ENCODE assay signal across 8 cellular contexts in genomic region chr20:45972500-45973183, GRCh38. TPM values are rescaled to one million over a fixed set of nuclear protein-coding genes. Genes with fewer than 3 reads are reported as not detected.
A peak's percentile ranks its signal among the peaks of the same experiment; 100 is the strongest.
DNase-seq lines count a peak whose midpoint lies in the region; ATAC-seq and TF ChIP-seq lines count a peak whose summit lies in the region.

No MANE protein-coding gene starts in this region.

- H3K4me1 Mint-ChIP-seq in natural killer cell: peaks cover 28 to 29% of the 10 kb centered on the region in 2 donors

- H3K27me3 ChIP-seq in heart left ventricle: no peaks in the 10 kb centered on the region
- H3K27me3 ChIP-seq in duodenal mucosa (ENCODE audit: control insufficient read depth in 1 of 2, insufficient read depth in 2 of 2, low read length in 2 of 2): no peaks in the 10 kb centered on the region

- H3K4me1 ChIP-seq in heart left ventricle (peaks cover 0 to 35% (median 13%) of the 10 kb centered on the region in 12 donors), duodenal mucosa (ENCODE audit: control insufficient read depth in 1 of 2, insufficient read depth in 2 of 2, low read length in 2 of 2) (peaks cover 14 to 24% of the 10 kb centered on the region in 2 donors)

- peaks cover 0 to 2% of the 10 kb centered on the region in 2 donors for H3K9me3 Mint-ChIP-seq in natural killer cell

- H3K36me3 Mint-ChIP-seq in natural killer cell: no peaks in the 10 kb centered on the region

- 43 to 55% (median 45%) methylated on average over 24 to 29 of the region's 29 CpGs for WGBS in heart left ventricle, 4 donors

- H3K9me3 ChIP-seq in heart left ventricle: no peaks in the 10 kb centered on the region
- H3K9me3 ChIP-seq in duodenal mucosa (ENCODE audit: control insufficient read depth in 1 of 2, low read length in 2 of 2): no peaks in the 10 kb centered on the region

- H3K27me3 Mint-ChIP-seq in natural killer cell (ENCODE audit: low read depth in 2 of 2): no peaks in the 10 kb centered on the region

- peak overlapping the region; percentile 97 to 99 for H3K27ac Mint-ChIP-seq in natural killer cell

- H3K36me3 ChIP-seq in heart left ventricle (peaks cover 0 to 21% (median 19%) of the 10 kb centered on the region in 9 donors), duodenal mucosa (ENCODE audit: control insufficient read depth in 1 of 2, insufficient read depth in 2 of 2, low read length in 2 of 2) (peaks cover 4 to 19% of the 10 kb centered on the region in 2 donors)

- intact Hi-C loops in heart left ventricle (cut with DNase I) (loop anchor here in 5 of 10 donors (1.0 to 10.0 kb wide), 6 partner anchors 37 to 434 kb away; partner anchors contain the start of genes DNTTIP1 (in 2 of the 5), WFDC3 (in 2 of the 5), CTSA (in 1 of the 5) and ELMO2 (in 1 of the 5)), left cardiac atrium (cut with DNase I) (no loop called here), natural killer cell (cut with micrococcal nuclease) (loop anchor here (1.0 to 5.0 kb wide), 3 partner anchors 26 to 160 kb away; partner anchors contain the start of gene UBE2C)

- H3K9ac ChIP-seq in duodenal mucosa (ENCODE audit: low read depth in 1 of 2, low read length in 2 of 2): peak overlapping the region; percentile 72 to 96

- TF ChIP-seq POLR2A in heart left ventricle (IDR thresholded peaks at IDR 0.05): no peak

- peak overlapping the region; percentile 97 for H3K4me3 Mint-ChIP-seq in natural killer cell

- H3K27ac ChIP-seq in heart left ventricle: peak overlapping the region; percentile 90 to 100 (median 98)
- H3K27ac ChIP-seq in duodenal mucosa (ENCODE audit: low read depth, low read length): peak overlapping the region; percentile 99

- peak overlapping the region; percentile 70 to 97 (median 84) for H3K4me3 ChIP-seq in heart left ventricle
- peak overlapping the region; percentile 86 to 98 for H3K4me3 ChIP-seq in duodenal mucosa (ENCODE audit: low read depth in 1 of 2, low read length in 2 of 2)

- DNase-seq in heart left ventricle (no peak), left cardiac atrium (no peak), natural killer cell (no peak), NCI-H2227 (lab: John Stamatoyannopoulos, UW; ENCODE audit: unreplicated experiment) (no peak), hippocampal formation (lab: John Stamatoyannopoulos, UW) (no peak)

- no peak for ATAC-seq in heart left ventricle
- ATAC-seq in left cardiac atrium: no peak
- ATAC-seq in natural killer cell: no peak
- no peak for ATAC-seq in GM19324 (IDR thresholded peaks at IDR 0.05; ENCODE audit: low FRiP score, unreplicated experiment)

- no peak for TF ChIP-seq CTCF in heart left ventricle (IDR thresholded peaks at IDR 0.05)
- TF ChIP-seq CTCF in natural killer cell (IDR thresholded peaks at IDR 0.05): no peak

TF ChIP-seq in PFSK-1, 5 proteins besides CTCF, POLR2A, EP300 and RAD21:
- no peak; a peak in 1 of 4 replicates for TF ChIP-seq REST (IDR thresholded peaks at IDR 0.05; ENCODE audit: insufficient read depth in 1 of 2, low read depth in 2 of 2, low read length in 2 of 2)
- TF ChIP-seq TAF1 (IDR thresholded peaks at IDR 0.05; ENCODE audit: borderline replicate concordance, insufficient read depth, low read length): no peak
- peak; percentile 68; the same call in 1 of the 2 replicates for TF ChIP-seq SIN3A (IDR thresholded peaks at IDR 0.05; ENCODE audit: borderline replicate concordance, insufficient read depth, low read length)
- peak; percentile 34; the same call in 1 of the 2 replicates for TF ChIP-seq POLR2AphosphoS5 (IDR thresholded peaks at IDR 0.05; ENCODE audit: low read depth, low read length)
- TF ChIP-seq FOXP2 (optimal IDR thresholded peaks at IDR 0.05; ENCODE audit: borderline replicate concordance, extremely low read depth, extremely low read length, insufficient read depth): peak; percentile 65

RNA-seq across cellular contexts. Expression of gene ZNF335, which starts 0.6 kb away (rescaled TPM):
- total RNA-seq in heart left ventricle (10 to 100 TPM in 3 of 9 donors, 1 to 10 TPM in 6; 5.6 to 14.9 (median 8.5) TPM), left cardiac atrium (1 to 10 TPM; 9.1 to 9.8 TPM), natural killer cell (100 to 1,000 TPM; 101 to 119 (median 102) TPM)
- 1 to 10 TPM; 7.0 TPM for polyA plus RNA-seq in heart left ventricle
- polyA plus RNA-seq in PFSK-1 (2012; ENCODE audit: insufficient read length, low read depth): 20.5 TPM

RNA-seq across cellular contexts. Expression of gene MMP9, which starts 36.1 kb away (rescaled TPM):
- 10 to 100 TPM in 1 of 9 donors, 1 to 10 TPM in 5, under 1 TPM in 3; 0.35 to 15.8 (median 1.1) TPM for total RNA-seq in heart left ventricle
- polyA plus RNA-seq in heart left ventricle: under 1 TPM; 0.19 to 0.49 TPM
- 1 to 10 TPM; 1.1 to 1.4 TPM for total RNA-seq in left cardiac atrium
- not detected for polyA plus RNA-seq in PFSK-1 (2012; ENCODE audit: insufficient read length, low read depth)
- 1 to 10 TPM; 2.0 to 2.8 (median 2.8) TPM for total RNA-seq in natural killer cell

RNA-seq across cellular contexts. Expression of gene PCIF1, which starts 38.2 kb away (rescaled TPM):
- total RNA-seq in heart left ventricle: 10 to 100 TPM; 22.2 to 40.2 (median 28.2) TPM
- 10 to 100 TPM; 17.5 to 31.1 TPM for polyA plus RNA-seq in heart left ventricle
- total RNA-seq in left cardiac atrium: 10 to 100 TPM; 23.1 to 27.6 TPM
- polyA plus RNA-seq in PFSK-1 (2012; ENCODE audit: insufficient read length, low read depth): 29.4 TPM
- total RNA-seq in natural killer cell: 10 to 100 TPM; 72.0 to 85.1 (median 73.3) TPM

RNA-seq across cellular contexts. Expression of gene SLC12A5, which starts 56.4 kb away (rescaled TPM):
- total RNA-seq in heart left ventricle: 1 to 10 TPM in 2 of 9 donors, under 1 TPM in 1, not detected in 6; 0.73 to 1.7 (median 1.2) TPM
- not detected for polyA plus RNA-seq in heart left ventricle
- 1 to 10 TPM; 2.6 to 3.2 TPM for total RNA-seq in left cardiac atrium
- polyA plus RNA-seq in PFSK-1 (2012; ENCODE audit: insufficient read length, low read depth): 11.8 TPM
- total RNA-seq in natural killer cell: under 1 TPM in 1 of 3 donors, not detected in 2; 0.85 TPM

Comparison
In these comparisons a context has a peak if more than half of its experiments do, and no peak if none do; other contexts are left out.
1. RNA of gene ZNF335, which starts 0.6 kb away (total RNA-seq): 101 to 119 TPM in natural killer cell; 9.1 to 9.8 TPM in left cardiac atrium and 5.6 to 14.9 TPM in heart left ventricle; every median in the first group is over 4 times any median in the second.